In genomic region chr10:124701881-124702656, GRCh38 we compare ENCODE assay signal across 8 cellular contexts. TPM values are rescaled to one million over a fixed set of nuclear protein-coding genes. Genes with fewer than 3 reads are reported as not detected.
A peak's percentile ranks its signal among the peaks of the same experiment; 100 is the strongest.
DNase-seq lines count a peak whose midpoint lies in the region; ATAC-seq, FAIRE-seq and TF ChIP-seq lines count a peak whose summit lies in the region.

No MANE protein-coding gene starts in this region.

- no peak for TF ChIP-seq CTCF in CD8-positive, alpha-beta T cell (IDR thresholded peaks at IDR 0.05)
- TF ChIP-seq CTCF in cardiac muscle cell (IDR thresholded peaks at IDR 0.05; ENCODE audit: low read depth, low read length), result no peak

- H3K36me3 Mint-ChIP-seq in CD8-positive, alpha-beta T cell, result peaks cover 49% of the 10 kb centered on the region

- FAIRE-seq in small intestine (lab: Jason Lieb, UNC) (no peak), H54 (lab: Jason Lieb, UNC) (no peak)

- H3K27me3 Mint-ChIP-seq in CD8-positive, alpha-beta T cell (ENCODE audit: low read depth), result no peaks in the 10 kb centered on the region

- peaks cover 95% of the 10 kb centered on the region for H3K4me1 Mint-ChIP-seq in CD8-positive, alpha-beta T cell (ENCODE audit: low read depth)

- H3K9me3 ChIP-seq in CD8-positive, alpha-beta T cell (ENCODE audit: low read length), result no peaks in the 10 kb centered on the region
- H3K9me3 ChIP-seq in cardiac muscle cell (ENCODE audit: low read depth) (no peaks in the 10 kb centered on the region), small intestine (ENCODE audit: control insufficient read depth, low read depth) (no peaks in the 10 kb centered on the region)

- DNase-seq in CD8-positive, alpha-beta T cell, result peak in 1 of 7 experiments; percentile 38
- peak; percentile 66 to 70 for DNase-seq in activated T-cell treated with anti-CD3 and anti-CD28 coated beads, Interleukin-2, amount 50 U/mL, for 48 hours
- DNase-seq in cardiac muscle cell (ENCODE audit: low read depth in 1 of 2, low spot score in 1 of 2), result peak in 1 of 2 donors; percentile 87
- no peak for DNase-seq in small intestine
- no peak for DNase-seq in NCI-H526 (lab: John Stamatoyannopoulos, UW)
- DNase-seq in H54 (ENCODE audit: insufficient read length, low spot score), result no peak

- H3K4me3 Mint-ChIP-seq in CD8-positive, alpha-beta T cell, result peak overlapping the region; percentile 61

- WGBS in small intestine, 3 donors, result 47 to 57% (median 47%) methylated on average over 13 of the region's 13 CpGs

- no peaks in the 10 kb centered on the region for H3K9me3 Mint-ChIP-seq in CD8-positive, alpha-beta T cell

- intact Hi-C loops in CD8-positive, alpha-beta T cell (cut with DNase I, micrococcal nuclease), result loop anchor here (1.0 kb wide), 3 partner anchors 13 to 17 kb away; no protein-coding TSS in a partner anchor

- H3K27ac Mint-ChIP-seq in CD8-positive, alpha-beta T cell, result peak overlapping the region; percentile 97

- CTCF ChIA-PET in CD8-positive, alpha-beta T cell (lab: Charles Lee), result interaction anchor here (0.7 to 8.3 kb wide), 8 partner anchors 9 to 74 kb away, joined by 3 to 115 read pairs (median 4); no protein-coding TSS in a partner anchor

- no peaks in the 10 kb centered on the region for H3K27me3 ChIP-seq in CD8-positive, alpha-beta T cell (ENCODE audit: insufficient read depth, low read length)
- H3K27me3 ChIP-seq in cardiac muscle cell, result no peaks in the 10 kb centered on the region
- H3K27me3 ChIP-seq in small intestine (ENCODE audit: control insufficient read depth in 2 of 2, insufficient read depth in 2 of 2, low read length in 2 of 2), result no peaks in the 10 kb centered on the region

- H3K27ac ChIP-seq in CD8-positive, alpha-beta T cell (ENCODE audit: low read depth, low read length), result peak overlapping the region; percentile 40
- peak overlapping the region; percentile 84 for H3K27ac ChIP-seq in cardiac muscle cell
- H3K27ac ChIP-seq in small intestine (ENCODE audit: low read depth in 1 of 2, low read length in 1 of 2), result peak overlapping the region; percentile 22 to 93

- peaks cover 92% of the 10 kb centered on the region for H3K4me1 ChIP-seq in CD8-positive, alpha-beta T cell (ENCODE audit: insufficient read depth, low read length)
- H3K4me1 ChIP-seq in cardiac muscle cell (ENCODE audit: low read depth) (peaks cover 35% of the 10 kb centered on the region), small intestine (ENCODE audit: control insufficient read depth in 2 of 2, insufficient read depth in 1 of 2, low read depth in 1 of 2, low read length in 1 of 2) (peaks cover 7 to 14% of the 10 kb centered on the region in 2 donors)

- H3K4me3 ChIP-seq in CD8-positive, alpha-beta T cell (ENCODE audit: low read depth, low read length), result no peak overlapping the region
- no peak overlapping the region for H3K4me3 ChIP-seq in cardiac muscle cell
- H3K4me3 ChIP-seq in small intestine (ENCODE audit: low read depth in 1 of 2, low read length in 2 of 2), result no peak overlapping the region

- peaks cover 8% of the 10 kb centered on the region for H3K36me3 ChIP-seq in CD8-positive, alpha-beta T cell (ENCODE audit: insufficient read depth, low read length)
- no peaks in the 10 kb centered on the region for H3K36me3 ChIP-seq in cardiac muscle cell
- H3K36me3 ChIP-seq in small intestine (ENCODE audit: control insufficient read depth in 2 of 2, insufficient read depth in 2 of 2, low read length in 2 of 2), result peaks cover 0 to 5% of the 10 kb centered on the region in 2 donors

- TF ChIP-seq POLR2A in H54 (IDR thresholded peaks at IDR 0.05; ENCODE audit: low read depth, low read length), result no peak

- ATAC-seq in CD8-positive, alpha-beta T cell, result peak; percentile 61
- ATAC-seq in GM18517 (IDR thresholded peaks at IDR 0.05; ENCODE audit: unreplicated experiment) (no peak), HG03520 (IDR thresholded peaks at IDR 0.05; ENCODE audit: unreplicated experiment) (no peak)

- POLR2A ChIA-PET in CD8-positive, alpha-beta T cell (lab: Charles Lee), result interaction anchor here (0.9 to 2.1 kb wide), 12 partner anchors 14 to 75 kb away, joined by 3 to 10 read pairs (median 4); no protein-coding TSS in a partner anchor

RNA-seq across cellular contexts. Expression of gene FAM53B, which starts 42.1 kb away (rescaled TPM):
- total RNA-seq in CD8-positive, alpha-beta T cell, result 10 to 100 TPM; 51.9 to 57.1 TPM
- total RNA-seq in cardiac muscle cell, result 28.7 and 34.8 TPM in 2 replicates
- polyA plus RNA-seq in cardiac muscle cell (10.2 and 13.6 TPM in 2 replicates), small intestine (10 to 100 TPM; 15.1 to 30.2 (median 18.8) TPM)

Comparison
In these comparisons a context has a peak if more than half of its experiments do, and no peak if none do; other contexts are left out.
1. DNase-seq: peak in activated T-cell treated with anti-CD3 and anti-CD28 coated beads, Interleukin-2, amount 50 U/mL, for 48 hours (2 of 2); none in small intestine (single experiment), NCI-H526 (0 of 2) and H54 (single experiment).
2. Peak in every context shown above with its lines, with median percentiles within 50 percentile points of each other: H3K27ac ChIP-seq.